Comparison of ENCODE assay signal across 11 cellular contexts in the genomic region with DNA sequence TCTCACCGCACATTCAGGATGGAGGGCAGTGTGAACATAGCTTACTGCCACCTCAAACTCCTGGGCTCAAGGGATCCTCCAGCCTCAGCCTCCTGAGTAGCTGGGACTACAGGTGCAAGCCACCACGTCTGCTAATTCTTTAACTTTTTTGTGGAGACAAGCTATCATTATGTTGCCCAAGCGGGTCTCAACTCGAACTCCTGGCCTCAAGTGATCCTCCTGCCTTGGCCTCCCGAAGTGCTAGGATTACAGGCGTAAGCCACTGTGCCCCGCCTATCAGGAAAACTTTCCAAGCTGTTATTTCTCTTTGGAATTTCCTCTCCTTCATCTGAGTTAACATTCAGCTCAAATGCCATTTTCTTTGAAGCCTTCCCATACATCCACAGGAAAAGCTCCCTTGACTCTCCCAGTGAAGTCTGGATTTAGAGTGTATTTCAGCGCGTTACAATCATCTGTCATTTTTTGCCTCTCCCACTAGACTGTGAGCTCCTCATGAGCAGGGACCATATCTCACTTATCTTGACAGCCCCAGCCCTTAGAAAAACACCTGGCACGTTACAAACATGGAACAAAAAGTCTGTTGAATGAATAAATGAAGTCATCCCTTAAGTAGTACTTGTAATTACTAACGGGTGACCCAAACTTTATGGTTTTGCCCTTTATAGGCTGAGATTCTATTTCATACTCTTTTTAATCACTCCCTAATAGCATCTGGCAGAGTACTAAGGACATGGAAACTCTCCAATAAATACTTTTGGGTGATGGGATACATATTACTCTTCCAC. TPM values are rescaled to one million over a fixed set of nuclear protein-coding genes. Genes with fewer than 3 reads are reported as not detected.
DNase-seq lines count a peak whose midpoint lies in the region; ATAC-seq, FAIRE-seq and TF ChIP-seq lines count a peak whose summit lies in the region.
"Had no signal": no experiment of that assay in that cellular context is flagged by ENCODE, and none has a peak within 500 bp of the region (broad histone marks: within the 10 kb centered on the region; RNA-seq: fewer than 3 reads in every experiment).

No MANE protein-coding gene starts in this region.

- no peak for ATAC-seq in GM21360 (IDR thresholded peaks at IDR 0.05; ENCODE audit: unreplicated experiment)
- no peak for ATAC-seq in GM21367 (IDR thresholded peaks at IDR 0.05; ENCODE audit: unreplicated experiment)
- ATAC-seq: body of pancreas had no signal

- peaks cover 30% of the 10 kb centered on the region for H3K4me1 Mint-ChIP-seq in endothelial cell (ENCODE audit: unreplicated experiment)
- peaks cover 42% of the 10 kb centered on the region for H3K4me1 Mint-ChIP-seq in osteocyte (ENCODE audit: unreplicated experiment)

- no peaks in the 10 kb centered on the region for H3K27me3 Mint-ChIP-seq in endothelial cell (ENCODE audit: unreplicated experiment)
- no peaks in the 10 kb centered on the region for H3K27me3 Mint-ChIP-seq in osteocyte (ENCODE audit: unreplicated experiment)

- H3K9ac ChIP-seq in BLaER1 (no peak overlapping the region), Karpas-422 (ENCODE audit: low read length) (peak overlapping the region; percentile 83)

- H3K9me3 ChIP-seq in BLaER1 (no peaks in the 10 kb centered on the region), Karpas-422 (ENCODE audit: low read length) (no peaks in the 10 kb centered on the region)
- H3K9me3 ChIP-seq: body of pancreas had no signal

- H3K27me3 ChIP-seq in BLaER1: no peaks in the 10 kb centered on the region
- H3K27me3 ChIP-seq in Karpas-422 (ENCODE audit: low read length): no peaks in the 10 kb centered on the region
- H3K27me3 ChIP-seq: body of pancreas had no signal

- H3K27ac ChIP-seq in BLaER1 (no peak overlapping the region), Karpas-422 (ENCODE audit: low read length) (0 out of 2 replicates have a peak overlapping the region, but pooled peaks have one; percentile 4)

- H2AFZ ChIP-seq in Karpas-422 (ENCODE audit: low read length): no peak overlapping the region

- TF ChIP-seq POLR2A in H54 (IDR thresholded peaks at IDR 0.05; ENCODE audit: low read depth, low read length): no peak

- peaks cover 67% of the 10 kb centered on the region for H4K20me1 ChIP-seq in BLaER1
- peaks cover 51% of the 10 kb centered on the region for H4K20me1 ChIP-seq in Karpas-422 (ENCODE audit: insufficient read depth, low read depth, low read length)

- peaks cover 42% of the 10 kb centered on the region for H3K4me1 ChIP-seq in BLaER1
- peaks cover 25% of the 10 kb centered on the region for H3K4me1 ChIP-seq in Karpas-422 (ENCODE audit: low read length)

- peak overlapping the region; percentile 21 for H3K4me3 Mint-ChIP-seq in endothelial cell (ENCODE audit: unreplicated experiment)
- peak overlapping the region; percentile 86 for H3K4me3 Mint-ChIP-seq in osteocyte (ENCODE audit: unreplicated experiment)

- H3K4me2 ChIP-seq in BLaER1: peak overlapping the region; percentile 94
- H3K4me2 ChIP-seq in Karpas-422 (ENCODE audit: low read depth, low read length, poor library complexity, severe bottlenecking): peak overlapping the region; percentile 87

- TF ChIP-seq CTCF in endothelial cell (IDR thresholded peaks at IDR 0.05; ENCODE audit: unreplicated experiment): no peak
- TF ChIP-seq CTCF in osteocyte (IDR thresholded peaks at IDR 0.05): no peak

- H3K27ac Mint-ChIP-seq in endothelial cell (ENCODE audit: unreplicated experiment) (no peak overlapping the region), osteocyte (ENCODE audit: unreplicated experiment) (peak overlapping the region; percentile 61)

- H3K36me3 Mint-ChIP-seq in endothelial cell (ENCODE audit: low read depth, unreplicated experiment) (no peaks in the 10 kb centered on the region), osteocyte (ENCODE audit: unreplicated experiment) (no peaks in the 10 kb centered on the region)

- DNase-seq in Karpas-422 (no peak), endothelial cell (ENCODE audit: low spot score) (no peak), osteocyte (ENCODE audit: extremely low spot score, unreplicated experiment) (no peak), H54 (ENCODE audit: insufficient read length, low spot score) (no peak)
- DNase-seq in stimulated activated CD8-positive, alpha-beta memory T cell treated with anti-CD3 and anti-CD28 coated beads, Interleukin-4, amount 100 ng/mL, for 48 hours: no peak
- DNase-seq: activated CD4-positive, alpha-beta T cell treated with anti-CD3 and anti-CD28 coated beads for 48 hours; body of pancreas had no signal

- H3K79me2 ChIP-seq in Karpas-422 (ENCODE audit: low read length): peaks cover 71% of the 10 kb centered on the region

- H3K9me2 ChIP-seq in Karpas-422 (replicated peaks; ENCODE audit: insufficient read depth, low read length): no peaks in the 10 kb centered on the region

- no peak overlapping the region for H3K4me3 ChIP-seq in BLaER1
- peak overlapping the region; percentile 74 for H3K4me3 ChIP-seq in Karpas-422 (ENCODE audit: low read length)
- H3K4me3 ChIP-seq: body of pancreas had no signal

- peaks cover 8% of the 10 kb centered on the region; the same call in 1 of the 2 replicates for H3K36me3 ChIP-seq in BLaER1
- H3K36me3 ChIP-seq in Karpas-422 (ENCODE audit: insufficient read depth, low read length): 0 out of 2 replicates have a peak, but pooled peaks cover 4% of the 10 kb centered on the region

- H3K9me3 Mint-ChIP-seq in endothelial cell (ENCODE audit: unreplicated experiment) (no peaks in the 10 kb centered on the region), osteocyte (ENCODE audit: unreplicated experiment) (no peaks in the 10 kb centered on the region)

- FAIRE-seq in H54 (lab: Jason Lieb, UNC): no peak
- FAIRE-seq: GM19239 had no signal

RNA-seq across cellular contexts. Expression of a gene that starts 2.2 kb away (rescaled TPM):
- total RNA-seq in Karpas-422 (2014; rRNA removed; shearing (Covaris generic); ENCODE audit: low replicate concordance): 37.2 and 51.6 TPM in 2 replicates
- 68.4 TPM for total RNA-seq in endothelial cell (ENCODE audit: unreplicated experiment)
- total RNA-seq in osteocyte: 59.0 and 71.9 TPM in 2 replicates

RNA-seq across cellular contexts. Expression of a gene that starts 45.0 kb away (rescaled TPM):
- total RNA-seq in Karpas-422 (2014; rRNA removed; shearing (Covaris generic); ENCODE audit: low replicate concordance): not detected in 2 replicates
- 6.6 TPM for total RNA-seq in endothelial cell (ENCODE audit: unreplicated experiment)
- total RNA-seq in osteocyte: not detected in 2 replicates
- total RNA-seq: body of pancreas had no signal
